In the genomic region with DNA sequence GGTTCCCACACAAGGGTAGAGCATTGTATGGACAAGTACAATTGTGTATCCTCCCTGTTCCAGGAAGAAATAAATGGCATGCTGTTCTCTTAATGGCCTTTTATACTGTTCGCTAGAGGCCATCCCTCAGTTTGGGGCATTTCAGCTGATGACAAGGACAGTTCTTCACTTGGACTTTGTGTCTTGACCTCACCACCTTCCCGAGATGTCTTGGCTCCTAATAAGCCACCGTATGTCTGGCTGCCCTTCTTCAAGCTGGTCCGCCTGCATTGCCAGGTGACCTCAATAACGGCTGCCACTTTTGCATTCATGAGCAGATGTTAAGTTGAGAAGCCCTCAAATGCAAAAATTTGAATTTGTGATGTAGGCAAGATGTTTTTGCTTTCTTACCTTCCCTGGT, we compare ENCODE assay signal across 15 cellular contexts. TPM values are rescaled to one million over a fixed set of nuclear protein-coding genes. Genes with fewer than 3 reads are reported as not detected.
A peak's percentile ranks its signal among the peaks of the same experiment; 100 is the strongest.
DNase-seq lines count a peak whose midpoint lies in the region; ATAC-seq lines count a peak whose summit lies in the region.
"Had no signal": no experiment of that assay in that cellular context is flagged by ENCODE, and none has a peak within 500 bp of the region (broad histone marks: within the 10 kb centered on the region; RNA-seq: fewer than 3 reads in every experiment).

No MANE protein-coding gene starts in this region.

- H3K36me3 Mint-ChIP-seq in stimulated activated memory B cell treated with anti-CD40 and anti-IgM and Interleukin-4, amounts not matched to agents 10 μg/mL and 1 μg/mL and 100 μg/mL, for 72 hours: peaks cover 40% of the 10 kb centered on the region

- no peaks in the 10 kb centered on the region for H3K27me3 Mint-ChIP-seq in stimulated activated memory B cell treated with anti-CD40 and anti-IgM and Interleukin-4, amounts not matched to agents 10 μg/mL and 1 μg/mL and 100 μg/mL, for 72 hours

- no peak overlapping the region for H3K4me3 Mint-ChIP-seq in stimulated activated memory B cell treated with anti-CD40 and anti-IgM and Interleukin-4, amounts not matched to agents 10 μg/mL and 1 μg/mL and 100 μg/mL, for 72 hours

- no peaks in the 10 kb centered on the region for H3K27me3 ChIP-seq in iPS-15b (ENCODE audit: control insufficient read depth, insufficient read depth, low read length)

- H3K4me3 ChIP-seq in iPS-15b (ENCODE audit: low read depth, low read length): peak overlapping the region; percentile 3

- H3K27ac Mint-ChIP-seq in stimulated activated memory B cell treated with anti-CD40 and anti-IgM and Interleukin-4, amounts not matched to agents 10 μg/mL and 1 μg/mL and 100 μg/mL, for 72 hours: peak overlapping the region; percentile 69
- H3K27ac Mint-ChIP-seq: activated naive CD4-positive, alpha-beta T cell treated with anti-CD3 and anti-CD28 coated beads, Interleukin-2, amount 50 U/mL, for 72 hours had no signal

- peak; percentile 87 for DNase-seq in G401 (ENCODE audit: low spot score)
- DNase-seq in NCI-H69 (lab: John Stamatoyannopoulos, UW): peak; percentile 57
- no peak for DNase-seq in SW480 (ENCODE audit: low spot score)
- DNase-seq in NCI-H2196 (lab: John Stamatoyannopoulos, UW; ENCODE audit: unreplicated experiment): no peak
- DNase-seq in NCI-H82 (lab: John Stamatoyannopoulos, UW): no peak
- DNase-seq: activated CD4-positive, alpha-beta T cell treated with anti-CD3 and anti-CD28 coated beads, Interleukin-2, amount 50 U/mL, for 1 hour; activated T-cell treated with anti-CD3 and anti-CD28 coated beads for 4 hours; effector CD8-positive, alpha-beta T cell; MV-4-11; stimulated activated CD4-positive, alpha-beta T cell treated with anti-CD3 and anti-CD28 coated beads, Interleukin-15, amount 100 ng/mL, for 24 hours; stimulated activated naive CD8-positive, alpha-beta T cell treated with anti-CD3 and anti-CD28 coated beads, Interleukin-15, Interleukin-2, amounts not matched to agents 100 U/mL and 50 U/mL, for 24 hours had no signal

- H3K9me3 Mint-ChIP-seq in stimulated activated memory B cell treated with anti-CD40 and anti-IgM and Interleukin-4, amounts not matched to agents 10 μg/mL and 1 μg/mL and 100 μg/mL, for 72 hours: peaks cover 8% of the 10 kb centered on the region

- in situ Hi-C loops in G401 (cut with HindIII; ENCODE audit: low sequenced_read_pairs): no loop called here

- H3K9me3 ChIP-seq in iPS-15b (ENCODE audit: control insufficient read depth, insufficient read depth, low read length): no peaks in the 10 kb centered on the region

- ATAC-seq in stimulated activated memory B cell treated with anti-CD40 and anti-IgM and Interleukin-4, amounts not matched to agents 10 μg/mL and 1 μg/mL and 100 μg/mL, for 72 hours: no peak
- no peak for ATAC-seq in HG02885 (IDR thresholded peaks at IDR 0.05; ENCODE audit: poor library complexity, unreplicated experiment)
- ATAC-seq: activated naive CD4-positive, alpha-beta T cell treated with anti-CD3 and anti-CD28 coated beads, Interleukin-2, amount 50 U/mL, for 72 hours; stimulated activated naive CD8-positive, alpha-beta T cell treated with anti-CD3 and anti-CD28 coated beads, Interleukin-15, Interleukin-2, amounts not matched to agents 100 U/mL and 50 U/mL, for 24 hours had no signal

- H3K4me1 Mint-ChIP-seq in stimulated activated memory B cell treated with anti-CD40 and anti-IgM and Interleukin-4, amounts not matched to agents 10 μg/mL and 1 μg/mL and 100 μg/mL, for 72 hours: peaks cover 38% of the 10 kb centered on the region

- H3K36me3 ChIP-seq in iPS-15b (ENCODE audit: control insufficient read depth, insufficient read depth, low read length): no peaks in the 10 kb centered on the region

- no peak overlapping the region for H3K9ac ChIP-seq in iPS-15b (ENCODE audit: low read depth, low read length)

- peaks cover 27% of the 10 kb centered on the region for H3K4me1 ChIP-seq in iPS-15b (ENCODE audit: control insufficient read depth, insufficient read depth, low read length)

RNA-seq across cellular contexts. Expression of a gene that starts 24.1 kb away (rescaled TPM):
- 7.4 and 33.8 TPM in 2 replicates for total RNA-seq in G401 (2014; rRNA removed; shearing (Covaris generic))

Comparison
In these comparisons a context has a peak if more than half of its experiments do, and no peak if none do; other contexts are left out.
1. DNase-seq: peak in G401 (single experiment) and NCI-H69 (single experiment); none in SW480 (single experiment), NCI-H2196 (single experiment) and NCI-H82 (single experiment).